ENCODE assay signal across 13 cellular contexts in the genomic region with DNA sequence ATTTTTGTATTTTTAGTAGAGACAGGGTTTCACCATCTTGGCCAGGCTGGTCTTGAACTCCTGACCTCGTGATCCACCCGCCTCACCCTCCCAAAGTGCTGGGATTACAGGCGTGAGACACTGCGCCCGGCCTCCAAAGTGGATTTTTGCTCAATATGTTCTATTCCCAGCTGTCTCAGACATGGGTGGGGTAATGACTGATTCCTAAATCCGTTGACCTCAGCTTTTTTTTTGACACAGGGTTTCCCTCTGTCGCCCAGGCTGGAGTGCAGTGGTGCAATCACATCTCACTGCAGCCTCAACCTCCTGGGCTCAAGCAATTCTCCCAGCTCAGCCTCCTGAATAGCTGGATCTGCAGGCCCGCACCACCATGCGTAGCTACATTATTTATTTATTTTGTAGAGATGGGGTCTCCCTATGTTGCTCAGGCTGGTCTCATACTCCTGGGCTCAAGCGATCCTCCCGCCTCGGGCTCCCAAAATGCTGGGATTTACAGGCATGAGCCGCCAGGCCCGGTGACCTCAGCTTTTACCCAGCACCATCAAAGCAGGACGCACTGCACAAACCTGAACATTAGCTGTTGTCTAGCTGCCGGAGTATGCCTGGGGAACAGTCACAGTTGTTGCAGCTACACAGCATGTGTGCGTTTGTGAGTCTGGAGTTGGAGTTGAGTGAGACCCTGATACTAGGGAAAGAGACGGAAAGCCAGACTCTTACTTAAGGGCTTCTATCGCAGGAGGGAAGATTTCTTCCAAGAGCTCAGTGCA. TPM values are rescaled to one million over a fixed set of nuclear protein-coding genes. Genes with fewer than 3 reads are reported as not detected.
A peak's percentile ranks its signal among the peaks of the same experiment; 100 is the strongest.
DNase-seq lines count a peak whose midpoint lies in the region; ATAC-seq and TF ChIP-seq lines count a peak whose summit lies in the region.
"Had no signal": no experiment of that assay in that cellular context is flagged by ENCODE, and none has a peak within 500 bp of the region (broad histone marks: within the 10 kb centered on the region; RNA-seq: fewer than 3 reads in every experiment).

No MANE protein-coding gene starts in this region.

- intact Hi-C loops in activated naive CD4-positive, alpha-beta T cell treated with anti-CD3 and anti-CD28 coated beads for 36 hours (cut with micrococcal nuclease): loop anchor here (5.0 kb wide), 2 partner anchors 69 to 279 kb away; a partner anchor contains a TSS
- intact Hi-C loops in tibial artery (cut with DNase I; ENCODE audit: low total_unique reads): loop anchor here (2.0 to 10.0 kb wide), 2 partner anchors 92 to 280 kb away; a partner anchor contains a TSS

- no peaks in the 10 kb centered on the region for H3K36me3 Mint-ChIP-seq in activated naive CD4-positive, alpha-beta T cell treated with anti-CD3 and anti-CD28 coated beads for 36 hours (ENCODE audit: low read depth)
- H3K36me3 Mint-ChIP-seq in activated naive CD8-positive, alpha-beta T cell treated with anti-CD3 and anti-CD28 coated beads, Interleukin-2, amount 10 ng/mL, durations not matched to agents 7 days and 5 days: no peaks in the 10 kb centered on the region
- H3K36me3 Mint-ChIP-seq: type B pancreatic cell had no signal

- H3K27ac ChIP-seq in muscle layer of duodenum (ENCODE audit: low read length) (peak overlapping the region; percentile 91), tibial artery (peak overlapping the region; percentile 75 to 76)

- H3K9me3 ChIP-seq in muscle layer of duodenum (ENCODE audit: control insufficient read depth in 1 of 2, low read length in 2 of 2) (no peaks in the 10 kb centered on the region), tibial artery (no peaks in the 10 kb centered on the region)

- H3K27me3 ChIP-seq in muscle layer of duodenum (ENCODE audit: low read depth, low read length): no peaks in the 10 kb centered on the region
- no peaks in the 10 kb centered on the region for H3K27me3 ChIP-seq in tibial artery

- no peaks in the 10 kb centered on the region for H3K27me3 Mint-ChIP-seq in activated naive CD4-positive, alpha-beta T cell treated with anti-CD3 and anti-CD28 coated beads for 36 hours (ENCODE audit: low read depth)
- H3K27me3 Mint-ChIP-seq in activated naive CD8-positive, alpha-beta T cell treated with anti-CD3 and anti-CD28 coated beads, Interleukin-2, amount 10 ng/mL, durations not matched to agents 7 days and 5 days: no peaks in the 10 kb centered on the region

- H3K4me3 Mint-ChIP-seq in activated naive CD4-positive, alpha-beta T cell treated with anti-CD3 and anti-CD28 coated beads for 36 hours: peak overlapping the region; percentile 27
- no peak overlapping the region for H3K4me3 Mint-ChIP-seq in activated naive CD8-positive, alpha-beta T cell treated with anti-CD3 and anti-CD28 coated beads, Interleukin-2, amount 10 ng/mL, durations not matched to agents 7 days and 5 days
- H3K4me3 Mint-ChIP-seq: type B pancreatic cell had no signal

- POLR2A ChIA-PET in activated naive CD8-positive, alpha-beta T cell treated with anti-CD3 and anti-CD28 coated beads, Interleukin-2, amount 10 ng/mL, durations not matched to agents 7 days and 5 days (lab: Charles Lee): interaction anchor here (0.5 to 1.3 kb wide), 2 partner anchors 109 to 114 kb away, joined by 3 to 4 read pairs; no protein-coding TSS in a partner anchor

- no peaks in the 10 kb centered on the region for H3K9me3 Mint-ChIP-seq in activated naive CD4-positive, alpha-beta T cell treated with anti-CD3 and anti-CD28 coated beads for 36 hours
- H3K9me3 Mint-ChIP-seq in activated naive CD8-positive, alpha-beta T cell treated with anti-CD3 and anti-CD28 coated beads, Interleukin-2, amount 10 ng/mL, durations not matched to agents 7 days and 5 days: no peaks in the 10 kb centered on the region
- H3K9me3 Mint-ChIP-seq: type B pancreatic cell had no signal

- CTCF ChIA-PET in activated naive CD4-positive, alpha-beta T cell treated with anti-CD3 and anti-CD28 coated beads for 36 hours (lab: Charles Lee): interaction anchor here (0.6 to 3.8 kb wide), 17 partner anchors 11 to 202 kb away, joined by 3 to 44 read pairs (median 4); a partner anchor contains a TSS

- no peak for TF ChIP-seq POLR2A in GM18505 (IDR thresholded peaks at IDR 0.05; ENCODE audit: borderline replicate concordance, extremely low read depth, insufficient read depth, insufficient read length)

- H3K4me3 ChIP-seq in muscle layer of duodenum (ENCODE audit: low read depth in 1 of 2, low read length in 2 of 2) (no peak overlapping the region), tibial artery (no peak overlapping the region)

- H3K36me3 ChIP-seq in muscle layer of duodenum (ENCODE audit: control insufficient read depth in 1 of 2, insufficient read depth in 2 of 2, low read length in 2 of 2) (no peaks in the 10 kb centered on the region), tibial artery (no peaks in the 10 kb centered on the region)

- DNase-seq in activated naive CD4-positive, alpha-beta T cell treated with anti-CD3 and anti-CD28 coated beads for 36 hours: no peak
- no peak for DNase-seq in activated naive CD4-positive, alpha-beta T cell treated with Interleukin-2 at 50 U/mL for 16 hours
- no peak for DNase-seq in activated naive CD8-positive, alpha-beta T cell treated with anti-CD3 and anti-CD28 coated beads, Interleukin-2, amount 10 ng/mL, durations not matched to agents 7 days and 5 days
- DNase-seq in tibial artery: no peak
- DNase-seq in occipital lobe (lab: John Stamatoyannopoulos, UW): no peak
- DNase-seq in activated effector memory CD4-positive, alpha-beta T cell treated with anti-CD3 and anti-CD28 coated beads, Interleukin-2, amount 50 U/mL, for 16 hours: no peak
- DNase-seq: activated CD4-positive, alpha-beta T cell treated with anti-CD3 and anti-CD28 coated beads, Interleukin-2, amount 50 U/mL, for 4 hours; EL; hippocampal formation; NCI-H2081 had no signal

- ATAC-seq in activated naive CD8-positive, alpha-beta T cell treated with anti-CD3 and anti-CD28 coated beads, Interleukin-2, amount 10 ng/mL, durations not matched to agents 7 days and 5 days (ENCODE audit: low read depth): no peak
- ATAC-seq in GM18505 (IDR thresholded peaks at IDR 0.05; ENCODE audit: unreplicated experiment): no peak

- H3K4me1 Mint-ChIP-seq in activated naive CD4-positive, alpha-beta T cell treated with anti-CD3 and anti-CD28 coated beads for 36 hours (ENCODE audit: low read depth): peaks cover 35% of the 10 kb centered on the region
- peaks cover 12% of the 10 kb centered on the region for H3K4me1 Mint-ChIP-seq in activated naive CD8-positive, alpha-beta T cell treated with anti-CD3 and anti-CD28 coated beads, Interleukin-2, amount 10 ng/mL, durations not matched to agents 7 days and 5 days

- H3K27ac Mint-ChIP-seq in activated naive CD4-positive, alpha-beta T cell treated with anti-CD3 and anti-CD28 coated beads for 36 hours: peak overlapping the region; percentile 90
- peak overlapping the region; percentile 94 for H3K27ac Mint-ChIP-seq in activated naive CD8-positive, alpha-beta T cell treated with anti-CD3 and anti-CD28 coated beads, Interleukin-2, amount 10 ng/mL, durations not matched to agents 7 days and 5 days
- H3K27ac Mint-ChIP-seq: type B pancreatic cell had no signal

- H3K4me1 ChIP-seq in muscle layer of duodenum (ENCODE audit: control insufficient read depth in 1 of 2, insufficient read depth in 2 of 2, low read length in 2 of 2) (peaks cover 14 to 16% of the 10 kb centered on the region in 2 donors), tibial artery (peaks cover 0 to 13% (median 11%) of the 10 kb centered on the region in 4 donors)

- no peak for TF ChIP-seq CTCF in tibial artery (IDR thresholded peaks at IDR 0.05)

RNA-seq across cellular contexts. Expression of a gene that starts 43.8 kb away (rescaled TPM):
- under 1 TPM; 0.64 to 0.69 TPM for total RNA-seq in activated naive CD4-positive, alpha-beta T cell treated with anti-CD3 and anti-CD28 coated beads for 36 hours
- total RNA-seq in activated naive CD8-positive, alpha-beta T cell treated with anti-CD3 and anti-CD28 coated beads, Interleukin-2, amount 10 ng/mL, durations not matched to agents 7 days and 5 days: 1 to 10 TPM; 6.4 to 7.2 TPM
- 28.2 TPM for total RNA-seq in occipital lobe

Comparison
In these comparisons a context has a peak if more than half of its experiments do, and no peak if none do; other contexts are left out.
1. RNA of a gene that starts 43.8 kb away (total RNA-seq): 28.2 TPM in occipital lobe (single experiment) and 6.4 to 7.2 TPM in activated naive CD8-positive, alpha-beta T cell treated with anti-CD3 and anti-CD28 coated beads, Interleukin-2, amount 10 ng/mL, durations not matched to agents 7 days and 5 days; 0.64 to 0.69 TPM in activated naive CD4-positive, alpha-beta T cell treated with anti-CD3 and anti-CD28 coated beads for 36 hours; every median in the first group is over 4 times any median in the second.